ENCODE assay signal across 14 cellular contexts in the genomic region with DNA sequence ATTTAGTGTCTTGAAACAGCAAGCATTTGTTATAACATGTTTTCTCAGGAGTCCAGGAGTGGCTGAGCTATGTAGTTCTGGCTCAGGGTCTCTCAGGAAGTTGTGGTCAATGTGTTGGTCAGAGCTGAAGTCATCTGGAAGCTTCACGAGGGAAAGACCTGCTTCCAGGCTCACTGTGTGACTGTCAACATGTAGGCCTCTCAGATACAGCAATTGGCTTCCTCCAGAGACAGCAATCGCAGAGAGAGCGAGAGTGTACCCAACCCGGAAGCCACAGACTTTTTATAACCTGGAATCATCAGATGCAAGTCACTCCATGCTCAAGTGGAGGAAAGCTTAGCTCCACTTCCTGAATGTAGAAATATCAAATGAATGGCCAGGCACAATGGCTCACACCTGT. TPM values are rescaled to one million over a fixed set of nuclear protein-coding genes. Genes with fewer than 3 reads are reported as not detected.
DNase-seq lines count a peak whose midpoint lies in the region; ATAC-seq, FAIRE-seq and TF ChIP-seq lines count a peak whose summit lies in the region.
"Had no signal": no experiment of that assay in that cellular context is flagged by ENCODE, and none has a peak within 500 bp of the region (broad histone marks: within the 10 kb centered on the region; RNA-seq: fewer than 3 reads in every experiment).

No MANE protein-coding gene starts in this region.

- no peaks in the 10 kb centered on the region for H3K36me3 Mint-ChIP-seq in activated T-cell treated with anti-CD3 and anti-CD28 coated beads, Interleukin-2, amount 50 U/mL, for 72 hours (ENCODE audit: insufficient read depth in 2 of 2)
- peaks cover 4% of the 10 kb centered on the region for H3K36me3 Mint-ChIP-seq in activated T-cell treated with anti-CD3 and anti-CD28 coated beads, Interleukin-2, amount 50 U/mL, for 4 hours (ENCODE audit: insufficient read depth)
- H3K36me3 Mint-ChIP-seq in type B pancreatic cell, result no peaks in the 10 kb centered on the region
- H3K36me3 Mint-ChIP-seq: brain had no signal

- peaks cover 23% of the 10 kb centered on the region for H3K4me1 Mint-ChIP-seq in activated T-cell treated with anti-CD3 and anti-CD28 coated beads, Interleukin-2, amount 50 U/mL, for 72 hours (ENCODE audit: low read depth)
- H3K4me1 Mint-ChIP-seq in activated T-cell treated with anti-CD3 and anti-CD28 coated beads, Interleukin-2, amount 50 U/mL, for 4 hours (ENCODE audit: low read depth), result peaks cover 21% of the 10 kb centered on the region
- H3K4me1 Mint-ChIP-seq in type B pancreatic cell (ENCODE audit: unreplicated experiment), result no peaks in the 10 kb centered on the region

- peak; percentile 58 for FAIRE-seq in RCC 7860 (lab: Jason Lieb, UNC)
- FAIRE-seq: HTR-8/SVneo had no signal

- peak overlapping the region; percentile 38 for H3K27ac Mint-ChIP-seq in activated T-cell treated with anti-CD3 and anti-CD28 coated beads, Interleukin-2, amount 50 U/mL, for 72 hours
- H3K27ac Mint-ChIP-seq in type B pancreatic cell, result no peak overlapping the region
- H3K27ac Mint-ChIP-seq: brain had no signal

- H3K9me3 Mint-ChIP-seq in activated T-cell treated with anti-CD3 and anti-CD28 coated beads, Interleukin-2, amount 50 U/mL, for 72 hours, result no peaks in the 10 kb centered on the region
- H3K9me3 Mint-ChIP-seq in activated T-cell treated with anti-CD3 and anti-CD28 coated beads, Interleukin-2, amount 50 U/mL, for 4 hours, result no peaks in the 10 kb centered on the region
- no peaks in the 10 kb centered on the region for H3K9me3 Mint-ChIP-seq in type B pancreatic cell

- no peak for DNase-seq in activated T-cell treated with anti-CD3 and anti-CD28 coated beads, Interleukin-2, amount 50 U/mL, for 72 hours
- no peak for DNase-seq in activated T-cell treated with anti-CD3 and anti-CD28 coated beads, Interleukin-2, amount 50 U/mL, for 4 hours
- DNase-seq in RCC 7860 (ENCODE audit: low spot score) (peak; percentile 76), cardiac fibroblast (ENCODE audit: low read depth in 2 of 2) (peak; percentile 39 to 45), type B pancreatic cell (ENCODE audit: extremely low spot score, unreplicated experiment) (peak; percentile 22), germinal center (ENCODE audit: low spot score) (no peak)
- no peak for DNase-seq in stimulated activated CD8-positive, alpha-beta memory T cell treated with anti-CD3 and anti-CD28 coated beads, Interleukin-4, amount 100 ng/mL, for 48 hours
- DNase-seq: NCI-H2107, tibial artery had no signal

- no peak for TF ChIP-seq CTCF in cardiac fibroblast (IDR thresholded peaks at IDR 0.05; ENCODE audit: low read depth, low read length)
- TF ChIP-seq CTCF in type B pancreatic cell (conservative IDR thresholded peaks at IDR 0.05), result no peak

- no peak overlapping the region for H3K4me3 Mint-ChIP-seq in activated T-cell treated with anti-CD3 and anti-CD28 coated beads, Interleukin-2, amount 50 U/mL, for 72 hours
- H3K4me3 Mint-ChIP-seq in activated T-cell treated with anti-CD3 and anti-CD28 coated beads, Interleukin-2, amount 50 U/mL, for 4 hours, result no peak overlapping the region
- no peak overlapping the region for H3K4me3 Mint-ChIP-seq in type B pancreatic cell
- H3K4me3 Mint-ChIP-seq: brain had no signal

- H3K27me3 Mint-ChIP-seq in activated T-cell treated with anti-CD3 and anti-CD28 coated beads, Interleukin-2, amount 50 U/mL, for 72 hours (ENCODE audit: low read depth), result no peaks in the 10 kb centered on the region
- no peaks in the 10 kb centered on the region for H3K27me3 Mint-ChIP-seq in activated T-cell treated with anti-CD3 and anti-CD28 coated beads, Interleukin-2, amount 50 U/mL, for 4 hours (ENCODE audit: low read depth)
- H3K27me3 Mint-ChIP-seq in type B pancreatic cell, result peaks cover 7% of the 10 kb centered on the region
- H3K27me3 Mint-ChIP-seq: brain had no signal

- H3K4me3 ChIP-seq in cardiac fibroblast (replicated peaks in 1 of 2; ENCODE audit: low read depth in 2 of 2, low read length in 2 of 2), result no peak overlapping the region
- H3K4me3 ChIP-seq: tibial artery had no signal

- no peak for ATAC-seq in activated T-cell treated with anti-CD3 and anti-CD28 coated beads, Interleukin-2, amount 50 U/mL, for 72 hours (replicated peaks in 1 of 2)
- ATAC-seq in activated T-cell treated with anti-CD3 and anti-CD28 coated beads, Interleukin-2, amount 50 U/mL, for 4 hours, result no peak
- ATAC-seq in GM18502 (IDR thresholded peaks at IDR 0.05; ENCODE audit: poor library complexity, unreplicated experiment), result no peak
- ATAC-seq: esophagus mucosa, sciatic nerve had no signal

RNA-seq across cellular contexts. Expression of a gene that starts 40.9 kb away (rescaled TPM):
- total RNA-seq in activated T-cell treated with anti-CD3 and anti-CD28 coated beads, Interleukin-2, amount 50 U/mL, for 72 hours, result 10 to 100 TPM; 35.4 to 86.2 TPM
- total RNA-seq in activated T-cell treated with anti-CD3 and anti-CD28 coated beads, Interleukin-2, amount 50 U/mL, for 4 hours, result 100 to 1,000 TPM; 103 to 119 (median 113) TPM
- 0.39 and 3.8 TPM in 2 replicates for total RNA-seq in type B pancreatic cell (ENCODE audit: low replicate concordance)

RNA-seq across cellular contexts. Expression of a gene that starts 46.9 kb away (rescaled TPM):
- not detected for total RNA-seq in activated T-cell treated with anti-CD3 and anti-CD28 coated beads, Interleukin-2, amount 50 U/mL, for 72 hours
- total RNA-seq in activated T-cell treated with anti-CD3 and anti-CD28 coated beads, Interleukin-2, amount 50 U/mL, for 4 hours, result 1 to 10 TPM in 1 of 3 donors, not detected in 2; 1.4 TPM
- total RNA-seq in type B pancreatic cell (ENCODE audit: low replicate concordance), result not detected in 2 replicates
- total RNA-seq: esophagus mucosa, sciatic nerve had no signal

Comparison
In these comparisons a context has a peak if more than half of its experiments do, and no peak if none do; other contexts are left out.
1. DNase-seq: peak in RCC 7860 (single experiment), cardiac fibroblast (2 of 2) and type B pancreatic cell (single experiment); none in activated T-cell treated with anti-CD3 and anti-CD28 coated beads, Interleukin-2, amount 50 U/mL, for 72 hours (0 of 2), activated T-cell treated with anti-CD3 and anti-CD28 coated beads, Interleukin-2, amount 50 U/mL, for 4 hours (single experiment), stimulated activated CD8-positive, alpha-beta memory T cell treated with anti-CD3 and anti-CD28 coated beads, Interleukin-4, amount 100 ng/mL, for 48 hours (single experiment) and germinal center (single experiment).